Comparison of ENCODE assay signal across 9 cellular contexts in the genomic region with DNA sequence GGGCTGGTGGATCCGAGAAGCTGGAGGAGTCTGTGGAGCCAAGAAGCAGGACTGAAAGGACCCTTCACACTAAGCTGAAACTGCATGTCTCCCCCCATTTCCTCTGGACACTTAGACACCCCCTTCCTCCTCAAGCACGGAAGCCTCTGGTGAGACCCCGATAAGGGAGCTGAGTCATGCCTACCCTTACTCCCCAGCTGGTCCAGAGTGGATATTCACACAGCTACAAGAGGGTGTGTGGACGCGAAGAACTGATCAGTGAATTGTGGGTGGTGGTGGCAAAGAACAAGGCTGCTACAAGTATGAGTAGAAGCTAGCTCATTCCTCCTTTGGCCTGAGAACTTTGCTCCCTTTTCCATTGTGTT. TPM values are rescaled to one million over a fixed set of nuclear protein-coding genes. Genes with fewer than 3 reads are reported as not detected.
DNase-seq lines count a peak whose midpoint lies in the region; ATAC-seq, FAIRE-seq and TF ChIP-seq lines count a peak whose summit lies in the region.
"Had no signal": no experiment of that assay in that cellular context is flagged by ENCODE, and none has a peak within 500 bp of the region (broad histone marks: within the 10 kb centered on the region; RNA-seq: fewer than 3 reads in every experiment).

No MANE protein-coding gene starts in this region.

- H3K9me3 Mint-ChIP-seq in Caco-2 (ENCODE audit: unreplicated experiment) (no peaks in the 10 kb centered on the region), type B pancreatic cell (no peaks in the 10 kb centered on the region)

- DNase-seq in Caco-2 (no peak), RCC 7860 (ENCODE audit: low spot score) (no peak), fibroblast of peridontal ligament (ENCODE audit: extremely low read depth) (peak; percentile 7), gastrocnemius medialis (no peak), hippocampal formation (lab: John Stamatoyannopoulos, UW) (no peak), SKM-1 treated with dmso at 0.1 percent for 144 hours (lab: John Stamatoyannopoulos, UW; ENCODE audit: unreplicated experiment) (no peak), type B pancreatic cell (ENCODE audit: extremely low spot score, unreplicated experiment) (no peak)

- peaks cover 49% of the 10 kb centered on the region for H3K36me3 Mint-ChIP-seq in Caco-2 (ENCODE audit: insufficient read depth, unreplicated experiment)
- H3K36me3 Mint-ChIP-seq in type B pancreatic cell, result peaks cover 14% of the 10 kb centered on the region

- in situ Hi-C loops in gastrocnemius medialis (cut with MboI; ENCODE audit: low sequenced_read_pairs in 4 of 4), result loop anchor here in 2 of 4 donors (10.0 to 25.0 kb wide), 2 partner anchors 63 to 240 kb away; a partner anchor contains a TSS

- H3K4me1 Mint-ChIP-seq in Caco-2 (ENCODE audit: low read depth, unreplicated experiment), result no peaks in the 10 kb centered on the region
- H3K4me1 Mint-ChIP-seq in type B pancreatic cell (ENCODE audit: unreplicated experiment), result peaks cover 8% of the 10 kb centered on the region

- H3K27ac ChIP-seq in gastrocnemius medialis, result peak overlapping the region; percentile 62 to 98 (median 88)

- intact Hi-C loops in Caco-2 (cut with micrococcal nuclease; ENCODE audit: unreplicated experiment), result loop anchor here (1.0 kb wide), 1 partner anchor 66 kb away; no protein-coding TSS in a partner anchor
- intact Hi-C loops in gastrocnemius medialis (cut with DNase I; ENCODE audit: low total_unique reads), result no loop called here

- TF ChIP-seq CTCF in Caco-2 (IDR thresholded peaks at IDR 0.05; ENCODE audit: insufficient read depth in 1 of 2, low read depth in 1 of 2, low read length in 1 of 2, severe bottlenecking in 1 of 2, unreplicated experiment in 1 of 2) (no peak), gastrocnemius medialis (IDR thresholded peaks at IDR 0.05 in 4 of 5, conservative IDR thresholded peaks at IDR 0.05 in 1 of 5) (no peak), type B pancreatic cell (conservative IDR thresholded peaks at IDR 0.05) (no peak)

- CTCF ChIA-PET in Caco-2 (lab: Charles Lee), result interaction anchor here (0.6 to 3.3 kb wide), 15 partner anchors 9 to 656 kb away, joined by 3 to 33 read pairs (median 5); a partner anchor contains a TSS

- peaks cover 5% of the 10 kb centered on the region for H3K36me3 ChIP-seq in Caco-2 (ENCODE audit: control insufficient read depth, insufficient read depth, low read length)
- H3K36me3 ChIP-seq in gastrocnemius medialis, result peaks cover 0 to 30% of the 10 kb centered on the region in 2 donors

- H3K4me3 Mint-ChIP-seq in Caco-2 (ENCODE audit: unreplicated experiment) (no peak overlapping the region), type B pancreatic cell (no peak overlapping the region)

- H3K4me3 ChIP-seq in Caco-2 (ENCODE audit: low read depth, low read length) (peak overlapping the region; percentile 34), gastrocnemius medialis (peak overlapping the region in 2 of 4 donors; percentile 26 to 43)

- ATAC-seq in gastrocnemius medialis (no peak), HG03045 (IDR thresholded peaks at IDR 0.05; ENCODE audit: unreplicated experiment) (no peak)
- ATAC-seq: esophagus mucosa had no signal

- POLR2A ChIA-PET in Caco-2 (lab: Charles Lee), result interaction anchor here (0.6 to 2.8 kb wide), 22 partner anchors 16 to 1062 kb away, joined by 3 to 32 read pairs (median 4); a partner anchor contains a TSS

- H3K9me3 ChIP-seq in Caco-2, result no peaks in the 10 kb centered on the region
- no peaks in the 10 kb centered on the region for H3K9me3 ChIP-seq in gastrocnemius medialis

- no peak overlapping the region for H3K27ac Mint-ChIP-seq in Caco-2 (ENCODE audit: unreplicated experiment)
- no peak overlapping the region for H3K27ac Mint-ChIP-seq in type B pancreatic cell

- no peak for TF ChIP-seq POLR2A in gastrocnemius medialis (IDR thresholded peaks at IDR 0.05)

- BruUV-seq in Caco-2 (replicated peaks; lab: Mats Ljungman, UMichigan), result no TSS peak

- peak; percentile 14 for FAIRE-seq in RCC 7860 (lab: Jason Lieb, UNC)

- no peaks in the 10 kb centered on the region for H3K27me3 ChIP-seq in Caco-2 (replicated peaks; ENCODE audit: control insufficient read depth, insufficient read depth, low read length)
- no peaks in the 10 kb centered on the region for H3K27me3 ChIP-seq in gastrocnemius medialis

- H3K27me3 Mint-ChIP-seq in Caco-2 (ENCODE audit: insufficient read depth, unreplicated experiment) (no peaks in the 10 kb centered on the region), type B pancreatic cell (no peaks in the 10 kb centered on the region)

- H3K4me1 ChIP-seq in Caco-2, result peaks cover 51% of the 10 kb centered on the region
- H3K4me1 ChIP-seq in gastrocnemius medialis, result peaks cover 40 to 50% of the 10 kb centered on the region in 2 donors

RNA-seq across cellular contexts. Expression of a gene that starts 4.3 kb away (rescaled TPM):
- total RNA-seq in Caco-2 (2022) (147 and 165 TPM in 2 replicates), gastrocnemius medialis (100 to 1,000 TPM; 106 to 256 (median 186) TPM), type B pancreatic cell (ENCODE audit: low replicate concordance) (136 and 164 TPM in 2 replicates)

RNA-seq across cellular contexts. Expression of a gene that starts 4.8 kb away (rescaled TPM):
- 50.4 and 54.1 TPM in 2 replicates for total RNA-seq in Caco-2 (2022)
- 10 to 100 TPM; 17.8 to 39.6 (median 26.2) TPM for total RNA-seq in gastrocnemius medialis
- total RNA-seq in type B pancreatic cell (ENCODE audit: low replicate concordance), result 29.1 and 36.4 TPM in 2 replicates

RNA-seq across cellular contexts. Expression of a gene that starts 21.4 kb away (rescaled TPM):
- total RNA-seq in Caco-2 (2022) (108 and 111 TPM in 2 replicates), gastrocnemius medialis (10 to 100 TPM; 47.3 to 63.2 (median 51.4) TPM), type B pancreatic cell (ENCODE audit: low replicate concordance) (100 and 103 TPM in 2 replicates)

RNA-seq across cellular contexts. Expression of a gene that starts 21.4 kb away (rescaled TPM):
- total RNA-seq in Caco-2 (2022) (25.0 and 27.1 TPM in 2 replicates), gastrocnemius medialis (10 to 100 TPM; 22.0 to 41.1 (median 36.3) TPM), type B pancreatic cell (ENCODE audit: low replicate concordance) (35.0 and 35.7 TPM in 2 replicates)

RNA-seq across cellular contexts. Expression of a gene that starts 26.4 kb away (rescaled TPM):
- total RNA-seq in Caco-2 (2022) (not detected in 2 replicates), gastrocnemius medialis (not detected), type B pancreatic cell (ENCODE audit: low replicate concordance) (not detected in 2 replicates)
- total RNA-seq: esophagus mucosa had no signal
